Comparison of ENCODE assay signal across 9 cellular contexts in the genomic region with DNA sequence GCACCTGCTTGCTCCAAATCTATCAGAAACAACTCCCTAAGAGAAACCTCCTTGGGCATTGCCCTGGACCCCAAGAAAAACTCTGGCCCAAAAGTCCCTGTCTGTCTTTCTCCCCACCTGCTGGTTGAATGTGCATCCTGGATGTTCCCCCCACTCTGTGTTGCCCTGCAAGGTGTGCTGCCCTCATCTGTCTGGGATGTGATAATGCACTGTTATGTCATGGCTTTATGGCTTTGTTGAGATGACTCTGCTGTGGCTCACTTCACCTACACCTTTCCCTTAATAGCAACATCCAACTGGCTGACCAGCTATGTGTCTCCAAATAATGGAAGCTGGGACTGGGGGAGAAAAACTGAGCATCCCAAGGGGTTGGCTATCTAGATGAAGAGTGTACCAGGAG.
DNase-seq lines count a peak whose midpoint lies in the region; ATAC-seq lines count a peak whose summit lies in the region.
"Had no signal": no experiment of that assay in that cellular context is flagged by ENCODE, and none has a peak within 500 bp of the region (broad histone marks: within the 10 kb centered on the region; RNA-seq: fewer than 3 reads in every experiment).

No MANE protein-coding gene starts in this region.

- H3K27me3 Mint-ChIP-seq in activated T-cell treated with anti-CD3 and anti-CD28 coated beads, Interleukin-2, amount 50 U/mL, for 24 hours: no peaks in the 10 kb centered on the region
- H3K27me3 Mint-ChIP-seq in central memory CD8-positive, alpha-beta T cell: no peaks in the 10 kb centered on the region

- H3K4me3 Mint-ChIP-seq in activated T-cell treated with anti-CD3 and anti-CD28 coated beads, Interleukin-2, amount 50 U/mL, for 24 hours: no peak overlapping the region
- peak overlapping the region; percentile 30 for H3K4me3 Mint-ChIP-seq in central memory CD8-positive, alpha-beta T cell

- ATAC-seq in central memory CD8-positive, alpha-beta T cell (replicated peaks; ENCODE audit: extremely low read depth, poor library complexity, severe bottlenecking): no peak

- peaks cover 61% of the 10 kb centered on the region for H3K36me3 Mint-ChIP-seq in activated T-cell treated with anti-CD3 and anti-CD28 coated beads, Interleukin-2, amount 50 U/mL, for 24 hours (ENCODE audit: low read depth)
- H3K36me3 Mint-ChIP-seq in central memory CD8-positive, alpha-beta T cell (ENCODE audit: insufficient read depth): peaks cover 36% of the 10 kb centered on the region

- peaks cover 26% of the 10 kb centered on the region for H3K9me3 Mint-ChIP-seq in activated T-cell treated with anti-CD3 and anti-CD28 coated beads, Interleukin-2, amount 50 U/mL, for 24 hours
- no peaks in the 10 kb centered on the region for H3K9me3 Mint-ChIP-seq in central memory CD8-positive, alpha-beta T cell

- no peak for DNase-seq in activated T-cell treated with anti-CD3 and anti-CD28 coated beads, Interleukin-2, amount 50 U/mL, for 24 hours
- DNase-seq in activated T-cell treated with anti-CD3 and anti-CD28 coated beads for 4 hours: no peak
- peak; percentile 38 for DNase-seq in NCI-H748 (lab: John Stamatoyannopoulos, UW; ENCODE audit: unreplicated experiment)
- no peak for DNase-seq in central memory CD8-positive, alpha-beta T cell (ENCODE audit: low spot score in 2 of 2)
- peak; percentile 29 for DNase-seq in stimulated activated CD4-positive, alpha-beta T cell treated with anti-CD3 and anti-CD28 coated beads, Interleukin-2, amount 100 ng/mL, for 4 hours (ENCODE audit: low read depth)
- no peak for DNase-seq in NCI-H128 (lab: John Stamatoyannopoulos, UW; ENCODE audit: unreplicated experiment)
- no peak for DNase-seq in activated CD4-positive, CD25-positive, alpha-beta regulatory T cell (lab: John Stamatoyannopoulos, UW)
- no peak for DNase-seq in GF-D8 (lab: John Stamatoyannopoulos, UW)
- DNase-seq: HCEC 1CT had no signal

- H3K27ac Mint-ChIP-seq in activated T-cell treated with anti-CD3 and anti-CD28 coated beads, Interleukin-2, amount 50 U/mL, for 24 hours: peak overlapping the region; percentile 11
- no peak overlapping the region for H3K27ac Mint-ChIP-seq in central memory CD8-positive, alpha-beta T cell (ENCODE audit: low read depth)

- peaks cover 34% of the 10 kb centered on the region for H3K4me1 Mint-ChIP-seq in activated T-cell treated with anti-CD3 and anti-CD28 coated beads, Interleukin-2, amount 50 U/mL, for 24 hours (ENCODE audit: low read depth)
- peaks cover 35% of the 10 kb centered on the region for H3K4me1 Mint-ChIP-seq in central memory CD8-positive, alpha-beta T cell

Comparison
In these comparisons a context has a peak if more than half of its experiments do, and no peak if none do; other contexts are left out.
1. DNase-seq: peak in NCI-H748 (single experiment) and stimulated activated CD4-positive, alpha-beta T cell treated with anti-CD3 and anti-CD28 coated beads, Interleukin-2, amount 100 ng/mL, for 4 hours (single experiment); none in activated T-cell treated with anti-CD3 and anti-CD28 coated beads, Interleukin-2, amount 50 U/mL, for 24 hours (single experiment), activated T-cell treated with anti-CD3 and anti-CD28 coated beads for 4 hours (single experiment), central memory CD8-positive, alpha-beta T cell (0 of 2), NCI-H128 (single experiment), activated CD4-positive, CD25-positive, alpha-beta regulatory T cell (0 of 4) and GF-D8 (single experiment).